Comparison of ENCODE assay signal across 1 cellular context in the genomic region with DNA sequence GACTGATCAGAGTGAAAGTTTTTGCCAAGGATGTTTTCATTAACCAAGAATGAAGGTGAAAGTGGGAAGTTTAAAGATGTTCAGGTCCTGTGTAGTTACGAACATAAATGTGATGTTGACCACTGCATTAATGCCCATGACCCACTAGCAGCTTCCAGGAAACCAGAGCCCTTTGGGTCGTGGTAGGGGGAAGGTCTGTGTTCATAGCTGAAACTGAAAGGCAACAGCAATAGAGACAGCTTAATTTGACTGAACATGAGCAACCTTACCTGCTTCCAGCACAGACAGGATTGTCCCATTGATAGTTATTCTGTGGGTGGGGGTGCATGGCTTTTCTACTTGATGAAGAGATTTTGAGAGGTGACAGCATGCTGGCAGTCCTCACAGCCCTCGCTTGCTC.
TF ChIP-seq lines count a peak whose summit lies in the region.

No MANE protein-coding gene starts in this region.

TF ChIP-seq in GM12878, 131 proteins besides CTCF, POLR2A, EP300 and RAD21:
- TF ChIP-seq, protein P1, sequence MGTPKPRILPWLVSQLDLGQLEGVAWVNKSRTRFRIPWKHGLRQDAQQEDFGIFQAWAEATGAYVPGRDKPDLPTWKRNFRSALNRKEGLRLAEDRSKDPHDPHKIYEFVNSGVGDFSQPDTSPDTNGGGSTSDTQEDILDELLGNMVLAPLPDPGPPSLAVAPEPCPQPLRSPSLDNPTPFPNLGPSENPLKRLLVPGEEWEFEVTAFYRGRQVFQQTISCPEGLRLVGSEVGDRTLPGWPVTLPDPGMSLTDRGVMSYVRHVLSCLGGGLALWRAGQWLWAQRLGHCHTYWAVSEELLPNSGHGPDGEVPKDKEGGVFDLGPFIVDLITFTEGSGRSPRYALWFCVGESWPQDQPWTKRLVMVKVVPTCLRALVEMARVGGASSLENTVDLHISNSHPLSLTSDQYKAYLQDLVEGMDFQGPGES (IDR thresholded peaks at IDR 0.05): no peak
- TF ChIP-seq BHLHE40 (IDR thresholded peaks at IDR 0.05; ENCODE audit: borderline replicate concordance in 1 of 2, low read depth in 2 of 2, low read length in 1 of 2) (no peak), JUND (IDR thresholded peaks at IDR 0.05; ENCODE audit: low read depth, low read length) (no peak), IKZF2 (IDR thresholded peaks at IDR 0.05) (no peak), FOXM1 (IDR thresholded peaks at IDR 0.05; ENCODE audit: low read depth, low read length) (no peak)
- TF ChIP-seq, protein P2, sequence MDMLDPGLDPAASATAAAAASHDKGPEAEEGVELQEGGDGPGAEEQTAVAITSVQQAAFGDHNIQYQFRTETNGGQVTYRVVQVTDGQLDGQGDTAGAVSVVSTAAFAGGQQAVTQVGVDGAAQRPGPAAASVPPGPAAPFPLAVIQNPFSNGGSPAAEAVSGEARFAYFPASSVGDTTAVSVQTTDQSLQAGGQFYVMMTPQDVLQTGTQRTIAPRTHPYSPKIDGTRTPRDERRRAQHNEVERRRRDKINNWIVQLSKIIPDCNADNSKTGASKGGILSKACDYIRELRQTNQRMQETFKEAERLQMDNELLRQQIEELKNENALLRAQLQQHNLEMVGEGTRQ (IDR thresholded peaks at IDR 0.05; ENCODE audit: borderline replicate concordance, low read depth, low read length): no peak
